20 cellular contexts compared by ENCODE assay signal in genomic region chr16:80123189-80123588, GRCh38.
A peak's percentile ranks its signal among the peaks of the same experiment; 100 is the strongest.
DNase-seq lines count a peak whose midpoint lies in the region; ATAC-seq, FAIRE-seq and TF ChIP-seq lines count a peak whose summit lies in the region.
"Had no signal": no experiment of that assay in that cellular context is flagged by ENCODE, and none has a peak within 500 bp of the region (broad histone marks: within the 10 kb centered on the region; RNA-seq: fewer than 3 reads in every experiment).

No MANE protein-coding gene starts in this region.

- TF ChIP-seq CTCF in astrocyte (IDR thresholded peaks at IDR 0.05; ENCODE audit: insufficient read depth, low read depth, low read length), result no peak

- no peak overlapping the region for H2BK5ac ChIP-seq in neuronal stem cell (ENCODE audit: low read length)

- H3K4me1 ChIP-seq in astrocyte (ENCODE audit: insufficient read depth, low read length), result peaks cover 20% of the 10 kb centered on the region
- no peaks in the 10 kb centered on the region for H3K4me1 ChIP-seq in neuronal stem cell (ENCODE audit: control insufficient read depth in 2 of 2, insufficient read depth in 1 of 2, low read depth in 1 of 2, low read length in 2 of 2)

- H3K4me3 ChIP-seq in astrocyte (ENCODE audit: insufficient read depth, low read depth, low read length) (no peak overlapping the region), neuronal stem cell (ENCODE audit: low read length in 2 of 2) (no peak overlapping the region)

- no peak overlapping the region for H3K4me3 Mint-ChIP-seq in astrocyte (ENCODE audit: unreplicated experiment)
- H3K4me3 Mint-ChIP-seq: CD14-positive monocyte had no signal

- no peak overlapping the region for H3K23ac ChIP-seq in neuronal stem cell (ENCODE audit: low read depth, low read length, poor library complexity)

- H3K9ac ChIP-seq in astrocyte (ENCODE audit: low read length) (no peak overlapping the region), neuronal stem cell (ENCODE audit: low read depth, low read length, poor library complexity) (no peak overlapping the region)

- peaks cover 2% of the 10 kb centered on the region for H3K27me3 Mint-ChIP-seq in astrocyte (ENCODE audit: low read depth, unreplicated experiment)

- H3K27ac Mint-ChIP-seq in astrocyte (ENCODE audit: unreplicated experiment), result peak overlapping the region; percentile 28
- H3K27ac Mint-ChIP-seq: CD14-positive monocyte had no signal

- H3K27me3 ChIP-seq in astrocyte (ENCODE audit: insufficient read depth, low read length) (no peaks in the 10 kb centered on the region), neuronal stem cell (ENCODE audit: control insufficient read depth in 3 of 3, insufficient read depth in 3 of 3, low read depth in 1 of 3, low read length in 3 of 3) (no peaks in the 10 kb centered on the region)

- peaks cover 9% of the 10 kb centered on the region for H3K4me1 Mint-ChIP-seq in astrocyte (ENCODE audit: low read depth, unreplicated experiment)
- H3K4me1 Mint-ChIP-seq: CD14-positive monocyte had no signal

- no peak overlapping the region for H2BK12ac ChIP-seq in neuronal stem cell (ENCODE audit: low read length)

- no peak overlapping the region for H2AFZ ChIP-seq in astrocyte (ENCODE audit: low read depth, low read length)
- H2AFZ ChIP-seq in neuronal stem cell (ENCODE audit: low read length), result no peak overlapping the region

- intact Hi-C loops in left ventricle myocardium superior (cut with micrococcal nuclease) (no loop called here), cardiac septum (cut with DNase I) (no loop called here)

- no peak overlapping the region for H3K18ac ChIP-seq in neuronal stem cell (ENCODE audit: low read length)

- no CpG with 5 or more reads among the region's 1 CpG for WGBS in neuronal stem cell (ENCODE audit: extremely low coverage in 2 of 2, insufficient read length in 2 of 2, insufficient replicate concordance in 1 of 2), 2 donors

- no peaks in the 10 kb centered on the region for H3K79me1 ChIP-seq in neuronal stem cell (ENCODE audit: low read depth, low read length)

- peak; percentile 9 for FAIRE-seq in astrocyte (lab: Jason Lieb, UNC)
- FAIRE-seq: H1 had no signal

- H3K36me3 ChIP-seq in astrocyte (ENCODE audit: insufficient read depth, low read length), result no peaks in the 10 kb centered on the region
- H3K36me3 ChIP-seq in neuronal stem cell (replicated peaks in 1 of 2; ENCODE audit: control insufficient read depth in 2 of 2, insufficient read depth in 2 of 2, low read length in 2 of 2), result no peaks in the 10 kb centered on the region

- no peaks in the 10 kb centered on the region for H3K79me2 ChIP-seq in astrocyte (ENCODE audit: insufficient read depth, low read length)

- DNase-seq in left ventricle myocardium superior, result no peak
- DNase-seq in cardiac septum (ENCODE audit: low spot score), result no peak
- DNase-seq in astrocyte (ENCODE audit: low read depth), result peak; percentile 68
- peak; percentile 20 for DNase-seq in iris pigment epithelial cell (ENCODE audit: low read depth)
- no peak for DNase-seq in HUDEP-2 (lab: John Stamatoyannopoulos, UW; ENCODE audit: unreplicated experiment in 76 of 76)
- DNase-seq in neuronal stem cell (ENCODE audit: low spot score), result no peak
- DNase-seq in DMS 273 (lab: John Stamatoyannopoulos, UW; ENCODE audit: unreplicated experiment), result no peak
- DNase-seq: 8988T, COR-L47, GDM1, MM.1S, NCI-H1105 treated with DMSO at 0.1 percent for 48 hours, NCI-H187 treated with DMSO at 0.1 percent for 48 hours, NCI-H2171, NCI-H82, Right ventricle myocardium superior had no signal

- no peak overlapping the region for H2BK120ac ChIP-seq in neuronal stem cell (ENCODE audit: low read depth, low read length)

- H3K14ac ChIP-seq in neuronal stem cell (ENCODE audit: low read length), result no peak overlapping the region

- no peaks in the 10 kb centered on the region for H3K9me3 ChIP-seq in astrocyte (ENCODE audit: insufficient read depth, low read depth, low read length)
- no peaks in the 10 kb centered on the region for H3K9me3 ChIP-seq in neuronal stem cell (replicated peaks in 1 of 2; ENCODE audit: control insufficient read depth in 2 of 2, insufficient read depth in 1 of 2, low read depth in 1 of 2, low read length in 2 of 2)

- H4K91ac ChIP-seq in neuronal stem cell (ENCODE audit: low read depth, low read length, poor library complexity), result no peak overlapping the region

- H3K4ac ChIP-seq in neuronal stem cell (ENCODE audit: low read length), result no peak overlapping the region

- peaks cover 2% of the 10 kb centered on the region for H3K9me3 Mint-ChIP-seq in astrocyte (ENCODE audit: unreplicated experiment)

- H3K4me2 ChIP-seq in astrocyte (ENCODE audit: low read length), result peak overlapping the region; percentile 29
- H3K4me2 ChIP-seq in neuronal stem cell (ENCODE audit: insufficient read depth, low read length, poor library complexity, severe bottlenecking), result no peak overlapping the region

- H4K20me1 ChIP-seq in astrocyte (ENCODE audit: insufficient read depth, low read length), result no peaks in the 10 kb centered on the region

- no peak overlapping the region for H2BK15ac ChIP-seq in neuronal stem cell (ENCODE audit: low read length)

- no peak overlapping the region for H2AK5ac ChIP-seq in neuronal stem cell (ENCODE audit: low read depth, low read length)

- ATAC-seq in left ventricle myocardium superior (peak; percentile 13), HG03378 (IDR thresholded peaks at IDR 0.05; ENCODE audit: unreplicated experiment) (no peak)
- ATAC-seq: Panc1 had no signal

- no peaks in the 10 kb centered on the region for H3K36me3 Mint-ChIP-seq in astrocyte (ENCODE audit: low read depth, unreplicated experiment)
- H3K36me3 Mint-ChIP-seq: CD14-positive monocyte had no signal

- H3K27ac ChIP-seq in astrocyte (ENCODE audit: low read depth, low read length), result no peak overlapping the region
- no peak overlapping the region for H3K27ac ChIP-seq in neuronal stem cell (replicated peaks; ENCODE audit: low read length)

- no peak overlapping the region for H4K8ac ChIP-seq in neuronal stem cell (ENCODE audit: low read depth, low read length)

Comparison
In these comparisons a context has a peak if more than half of its experiments do, and no peak if none do; other contexts are left out.
1. DNase-seq: peak in astrocyte (single experiment) and iris pigment epithelial cell (single experiment); none in left ventricle myocardium superior (single experiment), cardiac septum (single experiment), HUDEP-2 (0 of 76), neuronal stem cell (single experiment) and DMS 273 (single experiment).